In the genomic region with DNA sequence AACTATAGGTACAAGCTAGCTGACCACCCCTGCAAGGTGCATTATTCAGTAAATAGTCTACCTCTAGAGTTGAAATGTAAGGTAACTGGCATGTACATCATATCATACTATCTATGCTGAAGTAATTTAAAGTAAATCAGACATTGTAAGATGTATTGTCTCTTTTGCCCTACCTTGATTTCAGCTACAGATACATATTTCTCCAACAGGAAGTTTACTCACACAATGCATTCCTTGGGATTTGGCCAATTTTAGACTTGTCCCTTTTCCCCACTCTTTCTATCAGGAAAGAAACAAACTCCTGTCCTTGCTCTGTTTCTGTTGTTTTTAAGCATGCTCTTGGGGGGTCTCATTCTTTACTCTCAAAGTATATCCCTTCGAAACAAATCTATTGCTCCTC, we compare ENCODE assay signal across 15 cellular contexts. TPM values are rescaled to one million over a fixed set of nuclear protein-coding genes. Genes with fewer than 3 reads are reported as not detected.
"Had no signal": no experiment of that assay in that cellular context is flagged by ENCODE, and none has a peak within 500 bp of the region (broad histone marks: within the 10 kb centered on the region; RNA-seq: fewer than 3 reads in every experiment).

No MANE protein-coding gene starts in this region.

- H3K4me3 ChIP-seq: esophagus squamous epithelium, neural progenitor cell, right atrium auricular region had no signal

- H3K4me1 ChIP-seq: esophagus squamous epithelium, neural progenitor cell, right atrium auricular region had no signal

- H3K9me3 ChIP-seq: esophagus squamous epithelium, right atrium auricular region had no signal

- H3K4me2 ChIP-seq: neural progenitor cell had no signal

- H3K27me3 ChIP-seq: esophagus squamous epithelium, neural progenitor cell, right atrium auricular region had no signal

- DNase-seq: activated CD4-positive, alpha-beta T cell treated with anti-CD3 and anti-CD28 coated beads for 36 hours; activated CD8-positive, alpha-beta memory T cell treated with anti-CD3 and anti-CD28 coated beads, Interleukin-2, amount 50 U/mL, for 4 hours; activated CD8-positive, alpha-beta T cell treated with anti-CD3 and anti-CD28 coated beads for 36 hours; activated gamma-delta T cell treated with Interleukin-2 at 50 U/mL for 16 hours; activated naive CD8-positive, alpha-beta T cell treated with anti-CD3 and anti-CD28 coated beads, Interleukin-2, amount 10 ng/mL, durations not matched to agents 7 days and 5 days; activated T-cell treated with anti-CD3 and anti-CD28 coated beads, Interleukin-2, amount 50 U/mL, for 72 hours; cerebellar nuclear complex; esophagus squamous epithelium; small intestine; T-helper 1 cell; trophoblast cell; WERI-Rb-1 had no signal

- H3K36me3 ChIP-seq: esophagus squamous epithelium, neural progenitor cell, right atrium auricular region, WERI-Rb-1 had no signal

- H3K9ac ChIP-seq: neural progenitor cell had no signal

- H3K27ac ChIP-seq: esophagus squamous epithelium, neural progenitor cell, right atrium auricular region, WERI-Rb-1 had no signal

- H2AFZ ChIP-seq: neural progenitor cell had no signal

RNA-seq across cellular contexts. Expression of a gene that starts 58.5 kb away (rescaled TPM):
- total RNA-seq: frontal cortex had no signal
